In genomic region chr9:113634597-113635515, GRCh38 we compare ENCODE assay signal across 17 cellular contexts.
DNase-seq lines count a peak whose midpoint lies in the region; ATAC-seq, FAIRE-seq and TF ChIP-seq lines count a peak whose summit lies in the region.
"Had no signal": no experiment of that assay in that cellular context is flagged by ENCODE, and none has a peak within 500 bp of the region (broad histone marks: within the 10 kb centered on the region; RNA-seq: fewer than 3 reads in every experiment).

No MANE protein-coding gene starts in this region.

- DNase-seq in HCEC 1CT (peak; percentile 34), NCI-H82 treated with DMSO at 0.1 percent for 48 hours (lab: John Stamatoyannopoulos, UW; ENCODE audit: unreplicated experiment) (peak; percentile 98), hepatocyte (ENCODE audit: low spot score) (no peak), progenitor cell of endocrine pancreas (ENCODE audit: low spot score, unreplicated experiment) (no peak), frontal cortex (ENCODE audit: low spot score in 2 of 2) (no peak), DMS153 treated with DMSO at 0.1 percent for 48 hours (lab: John Stamatoyannopoulos, UW; ENCODE audit: unreplicated experiment) (no peak)
- DNase-seq in activated CD4-positive, alpha-beta T cell treated with anti-CD3 and anti-CD28 coated beads for 1 hour = no peak
- DNase-seq: activated T-cell treated with anti-CD3 and anti-CD28 coated beads, Interleukin-2, amount 50 U/mL, for 1 hour; C1 segment of cervical spinal cord; EL; midbrain; NCI-H1105 treated with DMSO at 0.1 percent for 48 hours; NCI-H748 treated with DMSO at 0.1 percent for 48 hours; right cardiac atrium had no signal

- H3K4me3 ChIP-seq in hepatocyte = no peak overlapping the region

- no peak overlapping the region for H2AFZ ChIP-seq in hepatocyte

- no peaks in the 10 kb centered on the region for H3K36me3 ChIP-seq in hepatocyte (replicated peaks; ENCODE audit: insufficient read depth, low read depth)

- no peaks in the 10 kb centered on the region for H3K9me3 ChIP-seq in hepatocyte (ENCODE audit: low read depth)

- peaks cover 33% of the 10 kb centered on the region for H3K4me1 Mint-ChIP-seq in progenitor cell of endocrine pancreas (ENCODE audit: low read depth)
- H3K4me1 Mint-ChIP-seq: activated B cell treated with CpG ODN at 0.5 μM for 24 hours had no signal

- 56% methylated on average over 10 of the region's 10 CpGs for WGBS in hepatocyte (ENCODE audit: low lambda C conversion rate, missing lambda C conversion rate)

- no peak overlapping the region for H3K4me3 Mint-ChIP-seq in progenitor cell of endocrine pancreas (ENCODE audit: low read depth)
- H3K4me3 Mint-ChIP-seq: activated B cell treated with CpG ODN at 0.5 μM for 24 hours had no signal

- H3K27me3 Mint-ChIP-seq in progenitor cell of endocrine pancreas = no peaks in the 10 kb centered on the region

- ATAC-seq in GM18498 (IDR thresholded peaks at IDR 0.05; ENCODE audit: unreplicated experiment) = no peak

- H3K79me2 ChIP-seq in hepatocyte = no peaks in the 10 kb centered on the region

- no peak for TF ChIP-seq CTCF in hepatocyte (IDR thresholded peaks at IDR 0.05; ENCODE audit: poor library complexity)
- TF ChIP-seq CTCF in progenitor cell of endocrine pancreas (IDR thresholded peaks at IDR 0.05; ENCODE audit: unreplicated experiment) = no peak

- H3K4me1 ChIP-seq in hepatocyte (ENCODE audit: insufficient read depth) = peaks cover 25% of the 10 kb centered on the region

- H3K4me2 ChIP-seq in hepatocyte = no peak overlapping the region

- no peaks in the 10 kb centered on the region for H3K36me3 Mint-ChIP-seq in progenitor cell of endocrine pancreas (ENCODE audit: insufficient read depth)

- peak overlapping the region; percentile 56 for H3K27ac ChIP-seq in hepatocyte

- no peaks in the 10 kb centered on the region for H4K20me1 ChIP-seq in hepatocyte (ENCODE audit: insufficient read depth, poor library complexity, severe bottlenecking)

- no peaks in the 10 kb centered on the region for H3K9me2 ChIP-seq in hepatocyte (replicated peaks; ENCODE audit: insufficient read depth)

- H3K9me3 Mint-ChIP-seq in progenitor cell of endocrine pancreas (ENCODE audit: low read depth) = no peaks in the 10 kb centered on the region
- H3K9me3 Mint-ChIP-seq: activated B cell treated with CpG ODN at 0.5 μM for 24 hours had no signal

- H3K27ac Mint-ChIP-seq in progenitor cell of endocrine pancreas = peak overlapping the region; percentile 54
- H3K27ac Mint-ChIP-seq: activated B cell treated with CpG ODN at 0.5 μM for 24 hours had no signal

- H3K27me3 ChIP-seq in hepatocyte = no peaks in the 10 kb centered on the region

- no peak for FAIRE-seq in frontal cortex (lab: Jason Lieb, UNC)
- FAIRE-seq: HTR-8/SVneo had no signal

Comparison
In these comparisons a context has a peak if more than half of its experiments do, and no peak if none do; other contexts are left out.
1. DNase-seq: peak in HCEC 1CT (single experiment) and NCI-H82 treated with DMSO at 0.1 percent for 48 hours (single experiment); none in hepatocyte (single experiment), progenitor cell of endocrine pancreas (single experiment), frontal cortex (0 of 2), activated CD4-positive, alpha-beta T cell treated with anti-CD3 and anti-CD28 coated beads for 1 hour (single experiment) and DMS153 treated with DMSO at 0.1 percent for 48 hours (single experiment).